Comparison of ENCODE assay signal across 8 cellular contexts in genomic region chr5:144189800-144190429, GRCh38. TPM values are rescaled to one million over a fixed set of nuclear protein-coding genes. Genes with fewer than 3 reads are reported as not detected.
A peak's percentile ranks its signal among the peaks of the same experiment; 100 is the strongest.
DNase-seq lines count a peak whose midpoint lies in the region; ATAC-seq and TF ChIP-seq lines count a peak whose summit lies in the region.

No MANE protein-coding gene starts in this region.

- H3K9me3 Mint-ChIP-seq in activated naive CD8-positive, alpha-beta T cell treated with anti-CD3 and anti-CD28 coated beads, Interleukin-2, amount 10 ng/mL, durations not matched to agents 7 days and 5 days = no peaks in the 10 kb centered on the region

- H3K4me3 Mint-ChIP-seq in activated naive CD8-positive, alpha-beta T cell treated with anti-CD3 and anti-CD28 coated beads, Interleukin-2, amount 10 ng/mL, durations not matched to agents 7 days and 5 days = peak overlapping the region; percentile 69

- DNase-seq in T follicular helper cell (ENCODE audit: low read depth) (peak; percentile 75), omental fat pad (ENCODE audit: low spot score) (no peak), DMS114 treated with DMSO at 0.1 percent for 48 hours (lab: John Stamatoyannopoulos, UW; ENCODE audit: unreplicated experiment) (no peak), hepatic stellate cell (ENCODE audit: low spot score) (no peak)
- DNase-seq in activated naive CD8-positive, alpha-beta T cell treated with anti-CD3 and anti-CD28 coated beads, Interleukin-2, amount 10 ng/mL, durations not matched to agents 7 days and 5 days = peak; percentile 41

- no peak for TF ChIP-seq CTCF in omental fat pad (IDR thresholded peaks at IDR 0.05)

- H3K27ac Mint-ChIP-seq in activated naive CD8-positive, alpha-beta T cell treated with anti-CD3 and anti-CD28 coated beads, Interleukin-2, amount 10 ng/mL, durations not matched to agents 7 days and 5 days = peak overlapping the region; percentile 84

- POLR2A ChIA-PET in activated naive CD8-positive, alpha-beta T cell treated with anti-CD3 and anti-CD28 coated beads, Interleukin-2, amount 10 ng/mL, durations not matched to agents 7 days and 5 days (lab: Charles Lee) = interaction anchor here (1.0 to 5.4 kb wide), 2 partner anchors 19 to 1227 kb away, joined by 3 to 36 read pairs; partner anchors contain the start of genes KCTD16 and YIPF5

- H3K4me1 Mint-ChIP-seq in activated naive CD8-positive, alpha-beta T cell treated with anti-CD3 and anti-CD28 coated beads, Interleukin-2, amount 10 ng/mL, durations not matched to agents 7 days and 5 days = peaks cover 49% of the 10 kb centered on the region

- no peaks in the 10 kb centered on the region for H3K36me3 Mint-ChIP-seq in activated naive CD8-positive, alpha-beta T cell treated with anti-CD3 and anti-CD28 coated beads, Interleukin-2, amount 10 ng/mL, durations not matched to agents 7 days and 5 days

- ATAC-seq in GM18499 (IDR thresholded peaks at IDR 0.05; ENCODE audit: insufficient read depth, unreplicated experiment) (peak; percentile 48), HG03097 (IDR thresholded peaks at IDR 0.05; ENCODE audit: low FRiP score, unreplicated experiment) (peak; percentile 38), omental fat pad (ENCODE audit: low FRiP score) (peak; percentile 78), HG03135 (IDR thresholded peaks at IDR 0.05; ENCODE audit: unreplicated experiment) (no peak)
- ATAC-seq in activated naive CD8-positive, alpha-beta T cell treated with anti-CD3 and anti-CD28 coated beads, Interleukin-2, amount 10 ng/mL, durations not matched to agents 7 days and 5 days (ENCODE audit: low read depth) = peak; percentile 69

- no peaks in the 10 kb centered on the region for H3K27me3 Mint-ChIP-seq in activated naive CD8-positive, alpha-beta T cell treated with anti-CD3 and anti-CD28 coated beads, Interleukin-2, amount 10 ng/mL, durations not matched to agents 7 days and 5 days

RNA-seq across cellular contexts. Expression of gene KCTD16, which starts 19.2 kb away (rescaled TPM):
- total RNA-seq in activated naive CD8-positive, alpha-beta T cell treated with anti-CD3 and anti-CD28 coated beads, Interleukin-2, amount 10 ng/mL, durations not matched to agents 7 days and 5 days = under 1 TPM; 0.17 to 0.22 TPM
- total RNA-seq in omental fat pad = under 1 TPM in 3 of 4 donors, not detected in 1; 0.09 to 0.19 (median 0.16) TPM

RNA-seq across cellular contexts. Expression of gene YIPF5, which starts 19.5 kb away (rescaled TPM):
- 10 to 100 TPM; 36.6 to 40.5 TPM for total RNA-seq in activated naive CD8-positive, alpha-beta T cell treated with anti-CD3 and anti-CD28 coated beads, Interleukin-2, amount 10 ng/mL, durations not matched to agents 7 days and 5 days
- total RNA-seq in omental fat pad = 10 to 100 TPM; 30.5 to 45.7 (median 44.7) TPM

Comparison
In these comparisons a context has a peak if more than half of its experiments do, and no peak if none do; other contexts are left out.
1. DNase-seq: peak in T follicular helper cell (single experiment) and activated naive CD8-positive, alpha-beta T cell treated with anti-CD3 and anti-CD28 coated beads, Interleukin-2, amount 10 ng/mL, durations not matched to agents 7 days and 5 days (single experiment); none in omental fat pad (single experiment), DMS114 treated with DMSO at 0.1 percent for 48 hours (single experiment) and hepatic stellate cell (single experiment).